1 cellular context compared by ENCODE assay signal in the genomic region with DNA sequence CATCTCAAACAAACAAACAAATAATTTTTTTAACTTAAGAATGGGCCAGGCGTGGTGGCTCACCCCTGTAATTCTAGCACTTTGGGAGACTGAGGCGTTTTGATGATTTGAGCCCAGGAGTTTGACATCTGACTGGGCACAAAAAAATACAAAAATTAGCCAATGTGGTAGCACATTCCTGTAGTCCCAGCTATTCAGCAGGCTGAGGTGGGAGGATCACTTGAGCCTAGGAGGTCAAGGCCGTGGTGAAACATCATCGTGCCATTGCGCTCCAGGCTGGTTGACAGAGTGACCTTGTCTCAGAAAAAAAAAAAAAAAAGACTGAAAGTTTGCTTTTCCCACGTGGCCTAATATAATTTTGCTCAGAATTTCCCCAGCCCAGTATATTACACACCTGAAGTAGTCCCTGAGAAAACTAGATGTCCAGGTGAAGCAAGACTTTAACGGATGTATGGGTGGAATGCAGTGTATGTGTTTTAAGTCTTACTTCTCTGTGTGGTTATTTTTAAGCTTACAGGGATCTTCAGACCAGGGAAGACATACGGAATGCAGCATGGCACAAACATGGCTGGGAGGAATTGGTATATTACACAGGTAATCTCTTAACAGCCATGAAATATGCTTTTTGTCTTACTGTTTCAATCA.
TF ChIP-seq lines count a peak whose summit lies in the region.

No MANE protein-coding gene starts in this region.

TF ChIP-seq in HepG2, 621 proteins besides CTCF, POLR2A, EP300 and RAD21 (continued from another document and continues in another):
- TF ChIP-seq, protein P1, sequence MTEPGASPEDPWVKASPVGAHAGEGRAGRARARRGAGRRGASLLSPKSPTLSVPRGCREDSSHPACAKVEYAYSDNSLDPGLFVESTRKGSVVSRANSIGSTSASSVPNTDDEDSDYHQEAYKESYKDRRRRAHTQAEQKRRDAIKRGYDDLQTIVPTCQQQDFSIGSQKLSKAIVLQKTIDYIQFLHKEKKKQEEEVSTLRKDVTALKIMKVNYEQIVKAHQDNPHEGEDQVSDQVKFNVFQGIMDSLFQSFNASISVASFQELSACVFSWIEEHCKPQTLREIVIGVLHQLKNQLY (CRISPR knock-in tag; IDR thresholded peaks at IDR 0.05): no peak
- TF ChIP-seq NFKB2 (CRISPR knock-in tag; IDR thresholded peaks at IDR 0.05; ENCODE audit: borderline replicate concordance): no peak
- TF ChIP-seq ZFX (CRISPR knock-in tag; IDR thresholded peaks at IDR 0.05; ENCODE audit: low read depth): 0 out of 2 replicates have a peak, but pooled peaks have one; percentile 33
- TF ChIP-seq, protein P2, sequence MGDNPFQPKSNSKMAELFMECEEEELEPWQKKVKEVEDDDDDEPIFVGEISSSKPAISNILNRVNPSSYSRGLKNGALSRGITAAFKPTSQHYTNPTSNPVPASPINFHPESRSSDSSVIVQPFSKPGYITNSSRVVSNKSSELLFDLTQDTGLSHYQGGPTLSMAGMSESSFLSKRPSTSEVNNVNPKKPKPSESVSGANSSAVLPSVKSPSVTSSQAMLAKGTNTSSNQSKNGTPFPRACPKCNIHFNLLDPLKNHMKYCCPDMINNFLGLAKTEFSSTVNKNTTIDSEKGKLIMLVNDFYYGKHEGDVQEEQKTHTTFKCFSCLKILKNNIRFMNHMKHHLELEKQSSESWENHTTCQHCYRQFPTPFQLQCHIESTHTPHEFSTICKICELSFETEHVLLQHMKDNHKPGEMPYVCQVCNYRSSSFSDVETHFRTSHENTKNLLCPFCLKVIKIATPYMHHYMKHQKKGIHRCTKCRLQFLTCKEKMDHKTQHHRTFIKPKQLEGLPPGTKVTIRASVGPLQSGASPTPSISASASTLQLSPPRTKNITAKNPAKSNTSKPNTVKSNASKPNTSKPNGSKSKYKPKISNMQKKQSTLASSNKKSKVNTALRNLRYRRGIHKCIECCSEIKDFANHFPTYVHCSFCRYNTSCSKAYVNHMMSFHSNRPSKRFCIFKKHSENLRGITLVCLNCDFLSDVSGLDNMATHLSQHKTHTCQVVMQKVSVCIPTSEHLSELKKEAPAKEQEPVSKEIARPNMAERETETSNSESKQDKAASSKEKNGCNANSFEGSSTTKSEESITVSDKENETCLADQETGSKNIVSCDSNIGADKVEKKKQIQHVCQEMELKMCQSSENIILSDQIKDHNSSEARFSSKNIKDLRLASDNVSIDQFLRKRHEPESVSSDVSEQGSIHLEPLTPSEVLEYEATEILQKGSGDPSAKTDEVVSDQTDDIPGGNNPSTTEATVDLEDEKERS (CRISPR knock-in tag; IDR thresholded peaks at IDR 0.05): no peak
- TF ChIP-seq HDAC2 (CRISPR knock-in tag; IDR thresholded peaks at IDR 0.05): peak; percentile 80
- no peak for TF ChIP-seq KDM4B (CRISPR knock-in tag; IDR thresholded peaks at IDR 0.05)
- TF ChIP-seq HNRNPL (IDR thresholded peaks at IDR 0.05; ENCODE audit: low read depth, low read length): no peak
- TF ChIP-seq KAT2B (IDR thresholded peaks at IDR 0.05; ENCODE audit: borderline replicate concordance, low read depth, low read length): no peak
- TF ChIP-seq, protein P3, sequence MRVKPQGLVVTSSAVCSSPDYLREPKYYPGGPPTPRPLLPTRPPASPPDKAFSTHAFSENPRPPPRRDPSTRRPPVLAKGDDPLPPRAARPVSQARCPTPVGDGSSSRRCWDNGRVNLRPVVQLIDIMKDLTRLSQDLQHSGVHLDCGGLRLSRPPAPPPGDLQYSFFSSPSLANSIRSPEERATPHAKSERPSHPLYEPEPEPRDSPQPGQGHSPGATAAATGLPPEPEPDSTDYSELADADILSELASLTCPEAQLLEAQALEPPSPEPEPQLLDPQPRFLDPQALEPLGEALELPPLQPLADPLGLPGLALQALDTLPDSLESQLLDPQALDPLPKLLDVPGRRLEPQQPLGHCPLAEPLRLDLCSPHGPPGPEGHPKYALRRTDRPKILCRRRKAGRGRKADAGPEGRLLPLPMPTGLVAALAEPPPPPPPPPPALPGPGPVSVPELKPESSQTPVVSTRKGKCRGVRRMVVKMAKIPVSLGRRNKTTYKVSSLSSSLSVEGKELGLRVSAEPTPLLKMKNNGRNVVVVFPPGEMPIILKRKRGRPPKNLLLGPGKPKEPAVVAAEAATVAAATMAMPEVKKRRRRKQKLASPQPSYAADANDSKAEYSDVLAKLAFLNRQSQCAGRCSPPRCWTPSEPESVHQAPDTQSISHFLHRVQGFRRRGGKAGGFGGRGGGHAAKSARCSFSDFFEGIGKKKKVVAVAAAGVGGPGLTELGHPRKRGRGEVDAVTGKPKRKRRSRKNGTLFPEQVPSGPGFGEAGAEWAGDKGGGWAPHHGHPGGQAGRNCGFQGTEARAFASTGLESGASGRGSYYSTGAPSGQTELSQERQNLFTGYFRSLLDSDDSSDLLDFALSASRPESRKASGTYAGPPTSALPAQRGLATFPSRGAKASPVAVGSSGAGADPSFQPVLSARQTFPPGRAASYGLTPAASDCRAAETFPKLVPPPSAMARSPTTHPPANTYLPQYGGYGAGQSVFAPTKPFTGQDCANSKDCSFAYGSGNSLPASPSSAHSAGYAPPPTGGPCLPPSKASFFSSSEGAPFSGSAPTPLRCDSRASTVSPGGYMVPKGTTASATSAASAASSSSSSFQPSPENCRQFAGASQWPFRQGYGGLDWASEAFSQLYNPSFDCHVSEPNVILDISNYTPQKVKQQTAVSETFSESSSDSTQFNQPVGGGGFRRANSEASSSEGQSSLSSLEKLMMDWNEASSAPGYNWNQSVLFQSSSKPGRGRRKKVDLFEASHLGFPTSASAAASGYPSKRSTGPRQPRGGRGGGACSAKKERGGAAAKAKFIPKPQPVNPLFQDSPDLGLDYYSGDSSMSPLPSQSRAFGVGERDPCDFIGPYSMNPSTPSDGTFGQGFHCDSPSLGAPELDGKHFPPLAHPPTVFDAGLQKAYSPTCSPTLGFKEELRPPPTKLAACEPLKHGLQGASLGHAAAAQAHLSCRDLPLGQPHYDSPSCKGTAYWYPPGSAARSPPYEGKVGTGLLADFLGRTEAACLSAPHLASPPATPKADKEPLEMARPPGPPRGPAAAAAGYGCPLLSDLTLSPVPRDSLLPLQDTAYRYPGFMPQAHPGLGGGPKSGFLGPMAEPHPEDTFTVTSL (CRISPR knock-in tag; IDR thresholded peaks at IDR 0.05; ENCODE audit: borderline replicate concordance): peak; percentile 79; the same call in 1 of the 2 replicates
- TF ChIP-seq ZNF317 (CRISPR knock-in tag; IDR thresholded peaks at IDR 0.05): 0 out of 2 replicates have a peak, but pooled peaks have one; percentile 38
- TF ChIP-seq, protein P4, sequence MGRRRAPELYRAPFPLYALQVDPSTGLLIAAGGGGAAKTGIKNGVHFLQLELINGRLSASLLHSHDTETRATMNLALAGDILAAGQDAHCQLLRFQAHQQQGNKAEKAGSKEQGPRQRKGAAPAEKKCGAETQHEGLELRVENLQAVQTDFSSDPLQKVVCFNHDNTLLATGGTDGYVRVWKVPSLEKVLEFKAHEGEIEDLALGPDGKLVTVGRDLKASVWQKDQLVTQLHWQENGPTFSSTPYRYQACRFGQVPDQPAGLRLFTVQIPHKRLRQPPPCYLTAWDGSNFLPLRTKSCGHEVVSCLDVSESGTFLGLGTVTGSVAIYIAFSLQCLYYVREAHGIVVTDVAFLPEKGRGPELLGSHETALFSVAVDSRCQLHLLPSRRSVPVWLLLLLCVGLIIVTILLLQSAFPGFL (CRISPR knock-in tag; IDR thresholded peaks at IDR 0.05): no peak
- TF ChIP-seq, protein P5, sequence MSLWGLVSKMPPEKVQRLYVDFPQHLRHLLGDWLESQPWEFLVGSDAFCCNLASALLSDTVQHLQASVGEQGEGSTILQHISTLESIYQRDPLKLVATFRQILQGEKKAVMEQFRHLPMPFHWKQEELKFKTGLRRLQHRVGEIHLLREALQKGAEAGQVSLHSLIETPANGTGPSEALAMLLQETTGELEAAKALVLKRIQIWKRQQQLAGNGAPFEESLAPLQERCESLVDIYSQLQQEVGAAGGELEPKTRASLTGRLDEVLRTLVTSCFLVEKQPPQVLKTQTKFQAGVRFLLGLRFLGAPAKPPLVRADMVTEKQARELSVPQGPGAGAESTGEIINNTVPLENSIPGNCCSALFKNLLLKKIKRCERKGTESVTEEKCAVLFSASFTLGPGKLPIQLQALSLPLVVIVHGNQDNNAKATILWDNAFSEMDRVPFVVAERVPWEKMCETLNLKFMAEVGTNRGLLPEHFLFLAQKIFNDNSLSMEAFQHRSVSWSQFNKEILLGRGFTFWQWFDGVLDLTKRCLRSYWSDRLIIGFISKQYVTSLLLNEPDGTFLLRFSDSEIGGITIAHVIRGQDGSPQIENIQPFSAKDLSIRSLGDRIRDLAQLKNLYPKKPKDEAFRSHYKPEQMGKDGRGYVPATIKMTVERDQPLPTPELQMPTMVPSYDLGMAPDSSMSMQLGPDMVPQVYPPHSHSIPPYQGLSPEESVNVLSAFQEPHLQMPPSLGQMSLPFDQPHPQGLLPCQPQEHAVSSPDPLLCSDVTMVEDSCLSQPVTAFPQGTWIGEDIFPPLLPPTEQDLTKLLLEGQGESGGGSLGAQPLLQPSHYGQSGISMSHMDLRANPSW (CRISPR knock-in tag; IDR thresholded peaks at IDR 0.05; ENCODE audit: borderline replicate concordance): 0 out of 2 replicates have a peak, but pooled peaks have one; percentile 47
- no peak for TF ChIP-seq HNRNPH1 (optimal IDR thresholded peaks at IDR 0.05; ENCODE audit: low read depth, low read length)
- TF ChIP-seq, protein P6, sequence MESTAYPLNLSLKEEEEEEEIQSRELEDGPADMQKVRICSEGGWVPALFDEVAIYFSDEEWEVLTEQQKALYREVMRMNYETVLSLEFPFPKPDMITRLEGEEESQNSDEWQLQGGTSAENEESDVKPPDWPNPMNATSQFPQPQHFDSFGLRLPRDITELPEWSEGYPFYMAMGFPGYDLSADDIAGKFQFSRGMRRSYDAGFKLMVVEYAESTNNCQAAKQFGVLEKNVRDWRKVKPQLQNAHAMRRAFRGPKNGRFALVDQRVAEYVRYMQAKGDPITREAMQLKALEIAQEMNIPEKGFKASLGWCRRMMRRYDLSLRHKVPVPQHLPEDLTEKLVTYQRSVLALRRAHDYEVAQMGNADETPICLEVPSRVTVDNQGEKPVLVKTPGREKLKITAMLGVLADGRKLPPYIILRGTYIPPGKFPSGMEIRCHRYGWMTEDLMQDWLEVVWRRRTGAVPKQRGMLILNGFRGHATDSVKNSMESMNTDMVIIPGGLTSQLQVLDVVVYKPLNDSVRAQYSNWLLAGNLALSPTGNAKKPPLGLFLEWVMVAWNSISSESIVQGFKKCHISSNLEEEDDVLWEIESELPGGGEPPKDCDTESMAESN (CRISPR knock-in tag; conservative IDR thresholded peaks at IDR 0.05): peak; percentile 54
- TF ChIP-seq ZNF496 (CRISPR knock-in tag; IDR thresholded peaks at IDR 0.05; ENCODE audit: insufficient replicate concordance): no peak
- no peak for TF ChIP-seq TCF12 (IDR thresholded peaks at IDR 0.05)
- TF ChIP-seq TCF12 (CRISPR knock-in tag; IDR thresholded peaks at IDR 0.05): no peak; the same call in 1 of the 2 replicates
- TF ChIP-seq EZH2 (conservative IDR thresholded peaks at IDR 0.05; ENCODE audit: low read depth, low read length): no peak
- no peak for TF ChIP-seq STAG1 (CRISPR knock-in tag; IDR thresholded peaks at IDR 0.05)
- peak; percentile 69; the same call in 1 of the 2 replicates for TF ChIP-seq POGZ (CRISPR knock-in tag; IDR thresholded peaks at IDR 0.05)
- peak; percentile 66 for TF ChIP-seq ZMYM4 (CRISPR knock-in tag; IDR thresholded peaks at IDR 0.05)
- TF ChIP-seq FOXK1 (CRISPR knock-in tag; IDR thresholded peaks at IDR 0.05; ENCODE audit: borderline replicate concordance, low read depth): 0 out of 2 replicates have a peak, but pooled peaks have one; percentile 18
- no peak for TF ChIP-seq ZNF260 (CRISPR knock-in tag; IDR thresholded peaks at IDR 0.05; ENCODE audit: borderline replicate concordance, low read depth)
- TF ChIP-seq PPARG (CRISPR knock-in tag; conservative IDR thresholded peaks at IDR 0.05): peak; percentile 31; the same call in 1 of the 2 replicates
- TF ChIP-seq ZNF766 (CRISPR knock-in tag; IDR thresholded peaks at IDR 0.05; ENCODE audit: borderline replicate concordance): no peak
- no peak for TF ChIP-seq ZFAT (CRISPR knock-in tag; conservative IDR thresholded peaks at IDR 0.05)
- TF ChIP-seq ZNF17 (CRISPR knock-in tag; IDR thresholded peaks at IDR 0.05): no peak
- TF ChIP-seq ZSCAN29 (CRISPR knock-in tag; conservative IDR thresholded peaks at IDR 0.05): no peak
- TF ChIP-seq ZNF660 (CRISPR knock-in tag; IDR thresholded peaks at IDR 0.05; ENCODE audit: borderline replicate concordance, low read depth): no peak
- 0 out of 4 replicates have a peak, but pooled peaks of 1 of the 2 experiments have one; percentile 52 for TF ChIP-seq KLF16 (CRISPR knock-in tag; IDR thresholded peaks at IDR 0.05)
- TF ChIP-seq TSC22D2 (CRISPR knock-in tag; IDR thresholded peaks at IDR 0.05; ENCODE audit: borderline replicate concordance): no peak
- no peak for TF ChIP-seq ZNF629 (CRISPR knock-in tag; conservative IDR thresholded peaks at IDR 0.05)
- no peak for TF ChIP-seq PRPF4 (IDR thresholded peaks at IDR 0.05; ENCODE audit: low read depth, low read length, poor library complexity, severe bottlenecking)
- TF ChIP-seq ARHGAP35 (CRISPR knock-in tag; IDR thresholded peaks at IDR 0.05; ENCODE audit: borderline replicate concordance): no peak
- TF ChIP-seq, protein P7, sequence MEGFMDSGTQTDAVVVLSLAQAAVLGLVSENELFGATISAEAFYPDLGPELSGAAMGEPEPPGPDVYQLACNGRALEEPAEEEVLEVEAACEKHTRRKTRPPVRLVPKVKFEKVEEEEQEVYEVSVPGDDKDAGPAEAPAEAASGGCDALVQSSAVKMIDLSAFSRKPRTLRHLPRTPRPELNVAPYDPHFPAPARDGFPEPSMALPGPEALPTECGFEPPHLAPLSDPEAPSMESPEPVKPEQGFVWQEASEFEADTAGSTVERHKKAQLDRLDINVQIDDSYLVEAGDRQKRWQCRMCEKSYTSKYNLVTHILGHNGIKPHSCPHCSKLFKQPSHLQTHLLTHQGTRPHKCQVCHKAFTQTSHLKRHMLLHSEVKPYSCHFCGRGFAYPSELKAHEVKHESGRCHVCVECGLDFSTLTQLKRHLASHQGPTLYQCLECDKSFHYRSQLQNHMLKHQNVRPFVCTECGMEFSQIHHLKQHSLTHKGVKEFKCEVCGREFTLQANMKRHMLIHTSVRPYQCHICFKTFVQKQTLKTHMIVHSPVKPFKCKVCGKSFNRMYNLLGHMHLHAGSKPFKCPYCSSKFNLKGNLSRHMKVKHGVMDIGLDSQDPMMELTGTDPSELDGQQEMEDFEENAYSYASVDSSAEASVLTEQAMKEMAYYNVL (CRISPR knock-in tag; IDR thresholded peaks at IDR 0.05; ENCODE audit: borderline replicate concordance): peak; percentile 58; the same call in 1 of the 2 replicates
- TF ChIP-seq ZNF569 (CRISPR knock-in tag; IDR thresholded peaks at IDR 0.05; ENCODE audit: borderline replicate concordance): no peak
- no peak for TF ChIP-seq HDAC6 (IDR thresholded peaks at IDR 0.05; ENCODE audit: low read depth, low read length)
